In the genomic region with DNA sequence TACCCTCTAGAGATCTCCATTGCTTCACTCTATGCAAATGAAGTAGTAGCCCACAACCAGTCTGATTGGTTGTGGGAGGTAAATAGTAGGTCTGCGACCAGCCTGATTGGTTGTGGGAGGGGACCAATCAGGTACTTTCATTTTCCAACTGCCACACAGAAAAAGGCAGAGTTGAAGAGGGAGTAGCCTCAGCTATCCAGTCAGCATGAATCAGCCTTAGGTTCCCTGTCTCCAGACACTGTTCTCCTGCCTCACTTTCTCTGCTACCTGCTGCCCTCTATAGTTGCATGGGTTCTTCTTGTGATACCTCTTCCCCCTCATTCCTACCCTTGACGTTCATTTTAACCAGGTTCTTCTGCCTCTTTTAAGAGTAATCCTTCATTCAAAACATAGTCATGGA, we compare ENCODE assay signal across 23 cellular contexts.
"Had no signal": no experiment of that assay in that cellular context is flagged by ENCODE, and none has a peak within 500 bp of the region (broad histone marks: within the 10 kb centered on the region; RNA-seq: fewer than 3 reads in every experiment).

No MANE protein-coding gene starts in this region.

- ATAC-seq: activated CD4-positive, alpha-beta T cell treated with anti-CD3 and anti-CD28 coated beads for 36 hours; activated naive CD4-positive, alpha-beta T cell treated with anti-CD3 and anti-CD28 coated beads, Interleukin-2, amount 50 U/mL, for 72 hours; left lung; WTC11 had no signal

- FAIRE-seq: frontal cortex, kidney, TTC549, urothelium cell line had no signal

- H3K9me3 ChIP-seq: adrenal gland had no signal

- H3K27ac Mint-ChIP-seq: activated CD4-positive, alpha-beta T cell treated with anti-CD3 and anti-CD28 coated beads for 36 hours; activated naive CD4-positive, alpha-beta T cell treated with anti-CD3 and anti-CD28 coated beads, Interleukin-2, amount 50 U/mL, for 72 hours; activated T-helper 1 cell treated with anti-CD3 and anti-CD28 coated beads, Interleukin-12 subunit alpha, Interleukin-12 subunit beta, Interleukin-2, Interleukin-4 antibody, amounts not matched to agents 30 ng/mL and 10 ng/mL and 1 ng/mL, durations not matched to agents 14 hours and 24 hours and 36 hours; nephron progenitor cell; progenitor cell of endocrine pancreas; T-helper 2 cell treated with Interferon-gamma antibody and Interleukin-4, amounts not matched to agents 5 μg/mL and 100 μg/mL, for 36 hours; WTC11 had no signal

- DNase-seq: activated CD4-positive, alpha-beta T cell treated with anti-CD3 and anti-CD28 coated beads for 36 hours; activated CD4-positive, alpha-beta T cell treated with anti-CD3 and anti-CD28 coated beads, Interleukin-2, amount 50 U/mL, for 48 hours; activated gamma-delta T cell treated with Interleukin-2 at 50 U/mL for 16 hours; activated T-cell treated with anti-CD3 and anti-CD28 coated beads for 4 hours; adrenal gland; caudate nucleus; head of caudate nucleus; kidney; left lung; nephron progenitor cell; nucleus accumbens; stimulated activated CD4-positive, alpha-beta T cell treated with anti-CD3 and anti-CD28 coated beads, Interleukin-2, amount 100 ng/mL, for 24 hours; stimulated activated naive CD4-positive, alpha-beta T cell treated with Interleukin-2 at 50 U/mL for 16 hours; tibial artery had no signal

- H3K4me3 ChIP-seq: adrenal gland, left lung, right atrium auricular region, tibial artery had no signal

- H3K4me1 ChIP-seq: adrenal gland, left lung, right atrium auricular region had no signal

- H3K4me1 Mint-ChIP-seq: activated CD4-positive, alpha-beta T cell treated with anti-CD3 and anti-CD28 coated beads for 36 hours; nephron progenitor cell had no signal

- H3K4me3 Mint-ChIP-seq: activated CD4-positive, alpha-beta T cell treated with anti-CD3 and anti-CD28 coated beads for 36 hours; activated T-helper 1 cell treated with anti-CD3 and anti-CD28 coated beads, Interleukin-12 subunit alpha, Interleukin-12 subunit beta, Interleukin-2, Interleukin-4 antibody, amounts not matched to agents 30 ng/mL and 10 ng/mL and 1 ng/mL, durations not matched to agents 14 hours and 24 hours and 36 hours; nephron progenitor cell; T-helper 2 cell treated with Interferon-gamma antibody and Interleukin-4, amounts not matched to agents 5 μg/mL and 100 μg/mL, for 36 hours; WTC11 had no signal

- H3K27ac ChIP-seq: adrenal gland, left lung, right atrium auricular region, tibial artery had no signal

- H3K27me3 Mint-ChIP-seq: progenitor cell of endocrine pancreas had no signal

- H3K27me3 ChIP-seq: adrenal gland, right atrium auricular region, tibial artery had no signal

- H3K36me3 ChIP-seq: adrenal gland, left lung, right atrium auricular region, tibial artery had no signal
